In the genomic region with DNA sequence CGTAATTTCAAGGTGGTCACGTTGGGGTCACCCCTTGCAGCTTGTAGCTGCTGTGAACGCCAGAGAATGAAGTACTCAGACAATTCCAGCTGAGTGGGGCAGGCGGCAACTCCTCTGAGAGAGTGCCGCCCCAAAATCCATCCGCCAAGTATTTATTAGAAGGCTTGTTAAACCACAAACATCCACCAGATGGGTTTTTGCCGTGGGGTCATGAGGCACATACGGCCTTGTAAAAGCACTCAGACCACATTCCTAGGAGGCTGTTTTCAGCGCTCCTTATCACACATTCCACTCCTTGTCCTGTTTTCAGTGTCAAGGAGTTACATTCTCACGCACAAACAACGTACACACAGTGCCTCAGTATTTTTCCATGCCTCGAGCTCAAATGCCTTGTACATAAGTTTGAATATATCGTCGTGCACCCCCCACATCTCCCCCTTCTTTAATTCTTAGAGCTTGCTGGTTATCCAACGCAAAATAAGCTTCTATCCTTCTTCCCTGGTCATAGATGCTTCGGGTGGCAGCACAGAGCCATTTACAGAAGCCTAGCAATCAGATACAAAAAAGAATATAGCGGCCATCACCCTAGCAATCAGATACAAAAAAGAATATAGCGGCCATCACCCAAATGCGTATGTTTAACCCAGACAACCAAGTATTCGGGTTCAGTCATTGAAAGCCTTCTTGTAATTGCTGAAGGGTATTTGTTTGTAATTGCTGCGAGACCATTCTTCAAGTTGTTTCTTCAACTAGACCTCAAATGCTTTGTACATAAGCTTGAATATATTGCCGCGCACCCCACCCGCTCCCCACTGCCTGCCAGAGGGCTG, we compare ENCODE assay signal across 12 cellular contexts. TPM values are rescaled to one million over a fixed set of nuclear protein-coding genes. Genes with fewer than 3 reads are reported as not detected.
A peak's percentile ranks its signal among the peaks of the same experiment; 100 is the strongest.
DNase-seq lines count a peak whose midpoint lies in the region; ATAC-seq and TF ChIP-seq lines count a peak whose summit lies in the region.
"Had no signal": no experiment of that assay in that cellular context is flagged by ENCODE, and none has a peak within 500 bp of the region (broad histone marks: within the 10 kb centered on the region; RNA-seq: fewer than 3 reads in every experiment).

No MANE protein-coding gene starts in this region.

- no TSS peak for BruUV-seq in PC-9 (replicated peaks; lab: Mats Ljungman, UMichigan)

- CTCF ChIA-PET in PC-9 (lab: Charles Lee): interaction anchor here (0.6 to 1.5 kb wide), 4 partner anchors 18 to 336 kb away, joined by 3 to 12 read pairs (median 7); no protein-coding TSS in a partner anchor

- H3K4me2 ChIP-seq in PC-9: peak overlapping the region; percentile 69

- H4K20me1 ChIP-seq in PC-9 (ENCODE audit: insufficient read depth): no peaks in the 10 kb centered on the region

- H2AFZ ChIP-seq in PC-9: peak overlapping the region; percentile 32; the same call in 1 of the 2 replicates

- POLR2A ChIA-PET in PC-9 (lab: Charles Lee; ENCODE audit: unreplicated experiment): interaction anchor here (0.6 to 1.0 kb wide), 8 partner anchors 13 to 930 kb away, joined by 3 to 31 read pairs (median 8); no protein-coding TSS in a partner anchor

- peak overlapping the region; percentile 36; the same call in 1 of the 2 replicates for H3K4me3 ChIP-seq in PC-9
- no peak overlapping the region for H3K4me3 ChIP-seq in prostate gland
- H3K4me3 ChIP-seq in gastroesophageal sphincter: no peak overlapping the region
- H3K4me3 ChIP-seq in left ventricle myocardium inferior: no peak overlapping the region
- H3K4me3 ChIP-seq: HAP-1, skin epidermis had no signal

- ATAC-seq in GM18868 (IDR thresholded peaks at IDR 0.05; ENCODE audit: unreplicated experiment) (no peak), gastroesophageal sphincter (no peak)
- ATAC-seq: activated CD8-positive, alpha-beta T cell treated with anti-CD3 and anti-CD28 coated beads for 36 hours had no signal

- TF ChIP-seq POLR2A in prostate gland (IDR thresholded peaks at IDR 0.05) (no peak), gastroesophageal sphincter (IDR thresholded peaks at IDR 0.05) (no peak)

- peak overlapping the region; percentile 78 for H3K27ac ChIP-seq in PC-9
- no peak overlapping the region for H3K27ac ChIP-seq in prostate gland
- H3K27ac ChIP-seq in gastroesophageal sphincter: no peak overlapping the region
- H3K27ac ChIP-seq in left ventricle myocardium inferior (replicated peaks): no peak overlapping the region
- H3K27ac ChIP-seq: skin epidermis had no signal

- no peaks in the 10 kb centered on the region for H3K9me2 ChIP-seq in PC-9 (ENCODE audit: insufficient read depth)

- H3K79me2 ChIP-seq in PC-9 (ENCODE audit: low read depth): no peaks in the 10 kb centered on the region

- H3K36me3 ChIP-seq in PC-9 (ENCODE audit: low read depth) (no peaks in the 10 kb centered on the region), prostate gland (no peaks in the 10 kb centered on the region), gastroesophageal sphincter (no peaks in the 10 kb centered on the region), left ventricle myocardium inferior (no peaks in the 10 kb centered on the region)
- H3K36me3 ChIP-seq: HAP-1 had no signal

- no peak; the same call in 1 of the 2 replicates for TF ChIP-seq CTCF in PC-9 (conservative IDR thresholded peaks at IDR 0.05)
- no peak for TF ChIP-seq CTCF in prostate gland (IDR thresholded peaks at IDR 0.05)
- no peak for TF ChIP-seq CTCF in gastroesophageal sphincter (IDR thresholded peaks at IDR 0.05)
- no peak for TF ChIP-seq CTCF in left ventricle myocardium inferior (IDR thresholded peaks at IDR 0.05; ENCODE audit: borderline replicate concordance)

- intact Hi-C loops in PC-9 (cut with micrococcal nuclease; ENCODE audit: unreplicated experiment) (loop anchor here (1.0 to 5.0 kb wide), 5 partner anchors 8 to 56 kb away; partner anchors contain the start of gene ALPP), prostate gland (cut with DNase I) (no loop called here), left ventricle myocardium inferior (cut with micrococcal nuclease) (no loop called here)

- H3K27me3 ChIP-seq in PC-9 (ENCODE audit: insufficient read depth, low read depth) (no peaks in the 10 kb centered on the region), prostate gland (replicated peaks; ENCODE audit: insufficient read depth) (peaks cover 24% of the 10 kb centered on the region), gastroesophageal sphincter (peaks cover 98% of the 10 kb centered on the region), left ventricle myocardium inferior (ENCODE audit: low read depth) (peaks cover 98% of the 10 kb centered on the region)

- peaks cover 20% of the 10 kb centered on the region for H3K4me1 ChIP-seq in PC-9 (replicated peaks; ENCODE audit: insufficient read depth)
- H3K4me1 ChIP-seq in prostate gland (replicated peaks): no peaks in the 10 kb centered on the region
- peaks cover 0 to 25% (median 3%) of the 10 kb centered on the region in 3 donors for H3K4me1 ChIP-seq in gastroesophageal sphincter
- H3K4me1 ChIP-seq in left ventricle myocardium inferior: peaks cover 24% of the 10 kb centered on the region

- WGBS in prostate gland: 9% methylated on average over 24 of the region's 24 CpGs
- 12 to 13% methylated on average over 10 to 20 of the region's 24 CpGs for WGBS in gastroesophageal sphincter (ENCODE audit: low coverage in 1 of 2), 2 donors

- in situ Hi-C loops in G401 (cut with HindIII; ENCODE audit: low sequenced_read_pairs): no loop called here

- H3K9me3 ChIP-seq in PC-9 (ENCODE audit: insufficient read depth, low read depth): no peaks in the 10 kb centered on the region
- no peaks in the 10 kb centered on the region for H3K9me3 ChIP-seq in prostate gland
- no peaks in the 10 kb centered on the region for H3K9me3 ChIP-seq in gastroesophageal sphincter
- no peaks in the 10 kb centered on the region for H3K9me3 ChIP-seq in left ventricle myocardium inferior (replicated peaks)
- H3K9me3 ChIP-seq: HAP-1 had no signal

- peak; percentile 34 for DNase-seq in G401 (ENCODE audit: low spot score)
- DNase-seq in PC-9: peak; percentile 83 to 98
- DNase-seq in fibroblast of peridontal ligament (ENCODE audit: extremely low read depth): peak; percentile 14
- peak; percentile 26 for DNase-seq in prostate gland (ENCODE audit: low spot score)
- no peak for DNase-seq in left ventricle myocardium inferior
- DNase-seq in activated CD4-positive, alpha-beta T cell treated with anti-CD3 and anti-CD28 coated beads for 4 hours: no peak
- DNase-seq: activated CD8-positive, alpha-beta T cell treated with anti-CD3 and anti-CD28 coated beads for 36 hours; stimulated activated naive B cell treated with anti-CD40 and anti-IgM and Interleukin-4, amounts not matched to agents 10 μg/mL and 1 μg/mL and 100 μg/mL, for 72 hours had no signal

- H3F3A ChIP-seq in PC-9 (ENCODE audit: insufficient read depth, low read depth): peaks cover 18% of the 10 kb centered on the region

- TF ChIP-seq EP300 in gastroesophageal sphincter (IDR thresholded peaks at IDR 0.05): no peak

RNA-seq across cellular contexts. Expression of gene ALPP, which starts 7.3 kb away (rescaled TPM):
- total RNA-seq in G401 (2014; rRNA removed; shearing (Covaris generic)): 6.2 and 9.0 TPM in 2 replicates
- total RNA-seq in PC-9 (2021) (47.5 and 57.8 TPM in 2 replicates), prostate gland (under 1 TPM in 1 of 2 donors, not detected in 1; 0.97 TPM), gastroesophageal sphincter (not detected), left ventricle myocardium inferior (not detected)
- total RNA-seq: activated CD8-positive, alpha-beta T cell treated with anti-CD3 and anti-CD28 coated beads for 36 hours had no signal

RNA-seq across cellular contexts. Expression of gene ALPG, which starts 20.8 kb away (rescaled TPM):
- total RNA-seq in G401 (2014; rRNA removed; shearing (Covaris generic)): 203 and 218 TPM in 2 replicates
- total RNA-seq in PC-9 (2021) (0.76 and 1.2 TPM in 2 replicates), prostate gland (under 1 TPM in 1 of 2 donors, not detected in 1; 0.34 TPM), gastroesophageal sphincter (not detected), left ventricle myocardium inferior (not detected)
- total RNA-seq: activated CD8-positive, alpha-beta T cell treated with anti-CD3 and anti-CD28 coated beads for 36 hours had no signal

Comparison
In these comparisons a context has a peak if more than half of its experiments do, and no peak if none do; other contexts are left out.
1. DNase-seq: peak in G401 (single experiment), PC-9 (2 of 2), fibroblast of peridontal ligament (single experiment) and prostate gland (single experiment); none in left ventricle myocardium inferior (single experiment) and activated CD4-positive, alpha-beta T cell treated with anti-CD3 and anti-CD28 coated beads for 4 hours (0 of 2).
2. RNA of gene ALPG, which starts 20.8 kb away (total RNA-seq): 203 to 218 TPM in G401; 0.76 to 1.2 TPM in PC-9, 0.34 TPM in prostate gland, not detected in gastroesophageal sphincter and not detected in left ventricle myocardium inferior (single experiment); every median in the first group is over 10 times any median in the second.